In genomic region chr10:43316988-43317387, GRCh38 we compare ENCODE assay signal across 17 cellular contexts. TPM values are rescaled to one million over a fixed set of nuclear protein-coding genes. Genes with fewer than 3 reads are reported as not detected.
"Had no signal": no experiment of that assay in that cellular context is flagged by ENCODE, and none has a peak within 500 bp of the region (broad histone marks: within the 10 kb centered on the region; RNA-seq: fewer than 3 reads in every experiment).

No MANE protein-coding gene starts in this region.

- H3K9me3 Mint-ChIP-seq: activated T-cell treated with anti-CD3 and anti-CD28 coated beads, Interleukin-2, amount 50 U/mL, for 4 hours; memory B cell; nephron progenitor cell; stimulated activated naive CD8-positive, alpha-beta T cell treated with anti-CD3 and anti-CD28 coated beads, Interleukin-15, Interleukin-2, amounts not matched to agents 100 ng/mL and 50 ng/mL, for 24 hours had no signal

- H3K27me3 Mint-ChIP-seq: activated CD8-positive, alpha-beta memory T cell treated with anti-CD3 and anti-CD28 coated beads, Interleukin-2, amount 10 ng/mL, durations not matched to agents 7 days and 5 days; activated naive CD8-positive, alpha-beta T cell had no signal

- H3K36me3 Mint-ChIP-seq: activated CD8-positive, alpha-beta memory T cell treated with anti-CD3 and anti-CD28 coated beads, Interleukin-2, amount 10 ng/mL, durations not matched to agents 7 days and 5 days; activated naive CD8-positive, alpha-beta T cell; memory B cell had no signal

- H3K4me3 Mint-ChIP-seq: activated CD8-positive, alpha-beta memory T cell treated with anti-CD3 and anti-CD28 coated beads, Interleukin-2, amount 10 ng/mL, durations not matched to agents 7 days and 5 days; activated naive CD8-positive, alpha-beta T cell; activated T-cell treated with anti-CD3 and anti-CD28 coated beads, Interleukin-2, amount 50 U/mL, for 4 hours; memory B cell; nephron progenitor cell; stimulated activated naive CD8-positive, alpha-beta T cell treated with anti-CD3 and anti-CD28 coated beads, Interleukin-15, Interleukin-2, amounts not matched to agents 100 ng/mL and 50 ng/mL, for 24 hours had no signal

- DNase-seq: activated CD4-positive, alpha-beta T cell treated with anti-CD3 and anti-CD28 coated beads, Interleukin-2, amount 50 U/mL, for 1 hour; activated CD8-positive, alpha-beta memory T cell treated with anti-CD3 and anti-CD28 coated beads, Interleukin-2, amount 10 ng/mL, durations not matched to agents 7 days and 5 days; activated T-cell treated with anti-CD3 and anti-CD28 coated beads, Interleukin-2, amount 50 U/mL, for 4 hours; amygdala; cerebellar nuclear complex; nephron progenitor cell; stimulated activated CD4-positive, alpha-beta T cell treated with anti-CD3 and anti-CD28 coated beads, Interleukin-4, amount 100 ng/mL, for 1 hour; stimulated activated CD8-positive, alpha-beta memory T cell treated with anti-CD3 and anti-CD28 coated beads, Interleukin-4, amount 100 ng/mL, for 48 hours; SW 1271 had no signal

- H3K4me1 Mint-ChIP-seq: memory B cell had no signal

- H3K27ac Mint-ChIP-seq: activated CD8-positive, alpha-beta memory T cell treated with anti-CD3 and anti-CD28 coated beads, Interleukin-2, amount 10 ng/mL, durations not matched to agents 7 days and 5 days; activated naive CD8-positive, alpha-beta T cell; memory B cell; nephron progenitor cell; stimulated activated naive CD8-positive, alpha-beta T cell treated with anti-CD3 and anti-CD28 coated beads, Interleukin-15, Interleukin-2, amounts not matched to agents 100 ng/mL and 50 ng/mL, for 24 hours had no signal

- ATAC-seq: activated CD8-positive, alpha-beta memory T cell treated with anti-CD3 and anti-CD28 coated beads, Interleukin-2, amount 10 ng/mL, durations not matched to agents 7 days and 5 days; activated T-cell treated with anti-CD3 and anti-CD28 coated beads, Interleukin-2, amount 50 U/mL, for 4 hours; left lobe of liver had no signal

RNA-seq across cellular contexts. Expression of gene FXYD4, which starts 54.4 kb away (rescaled TPM):
- total RNA-seq: activated T-cell treated with anti-CD3 and anti-CD28 coated beads, Interleukin-2, amount 50 U/mL, for 4 hours; dermis microvascular lymphatic vessel endothelial cell; left lobe of liver; omental fat pad; temporal lobe had no signal
- polyA plus RNA-seq: esophagus had no signal
